Comparison of ENCODE assay signal across 8 cellular contexts in the genomic region with DNA sequence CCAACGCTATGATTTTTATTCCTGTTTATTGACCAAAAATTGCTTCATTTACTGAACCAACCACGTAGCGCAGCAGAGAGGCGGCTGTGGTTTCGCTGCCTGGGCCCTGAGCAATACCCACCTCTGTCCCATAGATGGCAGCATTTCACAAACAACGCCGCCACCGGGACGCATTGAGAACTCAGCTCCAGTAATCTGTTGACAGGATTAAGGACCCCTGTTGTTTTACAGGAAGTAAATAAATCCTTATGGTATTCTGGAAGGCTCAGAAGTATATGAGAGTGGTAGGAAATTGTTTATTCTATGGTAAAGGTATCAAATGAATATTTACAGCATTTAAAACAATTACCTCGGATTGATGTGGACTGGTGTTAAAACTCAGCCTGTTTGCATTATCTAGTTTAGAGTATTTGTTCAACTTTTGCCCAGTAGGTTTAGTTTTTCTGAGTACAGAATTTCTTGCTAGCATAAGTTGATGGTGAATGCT.
DNase-seq lines count a peak whose midpoint lies in the region; ATAC-seq and TF ChIP-seq lines count a peak whose summit lies in the region.

No MANE protein-coding gene starts in this region.

- TF ChIP-seq CTCF in BJ (IDR thresholded peaks at IDR 0.05; ENCODE audit: insufficient read depth, low read depth, low read length) (peak; percentile 95), colonic mucosa (IDR thresholded peaks at IDR 0.05) (peak; percentile 97), liver (IDR thresholded peaks at IDR 0.05; ENCODE audit: low read depth, low read length, missing input control) (peak; percentile 99)

- H3K9ac ChIP-seq in colonic mucosa (ENCODE audit: low read depth in 2 of 2, low read length in 2 of 2) (no peak overlapping the region), liver (ENCODE audit: low read depth in 1 of 2, low read length in 2 of 2) (no peak overlapping the region)

- H3K9me3 ChIP-seq in colonic mucosa (no peaks in the 10 kb centered on the region), liver (ENCODE audit: control insufficient read depth in 4 of 4, low read length in 3 of 4) (no peaks in the 10 kb centered on the region)

- CTCF ChIA-PET in BJ (lab: Yijun Ruan, JAX): interaction anchor here (0.6 to 2.7 kb wide), 32 partner anchors 8 to 1451 kb away, joined by 3 to 25 read pairs (median 4); a partner anchor contains a TSS

- POLR2A ChIA-PET in BJ (lab: Charles Lee): no interaction called here

- H3K27ac ChIP-seq in colonic mucosa (no peak overlapping the region), liver (ENCODE audit: low read depth in 1 of 2, low read length in 2 of 2) (peak overlapping the region in 1 of 2 donors; percentile 45)

- intact Hi-C loops in colonic mucosa (cut with DNase I): loop anchor here (5.0 to 10.0 kb wide), 2 partner anchors 429 to 1452 kb away; no protein-coding TSS in a partner anchor

- H3K4me3 ChIP-seq in BJ (ENCODE audit: low read depth, low read length) (0 out of 2 replicates have a peak overlapping the region, but pooled peaks have one; percentile 14), colonic mucosa (no peak overlapping the region), liver (ENCODE audit: low read depth in 1 of 3, low read length in 3 of 3) (peak overlapping the region; percentile 29 to 52 (median 44))

- H3K4me1 ChIP-seq in colonic mucosa: no peaks in the 10 kb centered on the region
- peaks cover 0 to 13% (median 4%) of the 10 kb centered on the region in 4 donors for H3K4me1 ChIP-seq in liver (ENCODE audit: control insufficient read depth in 4 of 4, insufficient read depth in 4 of 4, low read length in 3 of 4)

- 2% methylated on average over 10 of the region's 10 CpGs for WGBS in liver

- peak; percentile 95 for ATAC-seq in GM19043 (IDR thresholded peaks at IDR 0.05; ENCODE audit: low read depth, unreplicated experiment)
- peak; percentile 99 for ATAC-seq in HG03159 (IDR thresholded peaks at IDR 0.05; ENCODE audit: unreplicated experiment)
- ATAC-seq in activated CD4-positive, CD25-positive, alpha-beta regulatory T cell treated with anti-CD3 and anti-CD28 coated beads, Interleukin-2, amount 50 U/mL, for 24 hours: peak; percentile 56 to 72

- DNase-seq in BJ (ENCODE audit: low read depth) (peak; percentile 12), NCI-H345 (lab: John Stamatoyannopoulos, UW) (peak; percentile 42), colonic mucosa (peak; percentile 63)
- DNase-seq in stimulated activated CD4-positive, alpha-beta T cell treated with anti-CD3 and anti-CD28 coated beads, TNF-alpha, amount 100 ng/mL, for 4 hours (ENCODE audit: low read depth in 3 of 3): peak; percentile 5 to 9 (median 7)

- TF ChIP-seq RAD21 in liver (IDR thresholded peaks at IDR 0.05): peak; percentile 95 to 98

- H3K27me3 ChIP-seq in BJ (ENCODE audit: control insufficient read depth, insufficient read depth, low read length): no peaks in the 10 kb centered on the region
- no peaks in the 10 kb centered on the region for H3K27me3 ChIP-seq in colonic mucosa
- no peaks in the 10 kb centered on the region for H3K27me3 ChIP-seq in liver (ENCODE audit: control insufficient read depth in 4 of 4, insufficient read depth in 4 of 4, low read length in 3 of 4)

- H3K36me3 ChIP-seq in BJ (ENCODE audit: control insufficient read depth, insufficient read depth, low read length) (no peaks in the 10 kb centered on the region), colonic mucosa (no peaks in the 10 kb centered on the region), liver (ENCODE audit: control insufficient read depth in 4 of 4, insufficient read depth in 3 of 4, low read depth in 1 of 4, low read length in 3 of 4) (no peaks in the 10 kb centered on the region)

TF ChIP-seq in liver, 16 proteins besides CTCF, POLR2A, EP300 and RAD21:
- TF ChIP-seq EGR1 (IDR thresholded peaks at IDR 0.05; ENCODE audit: low read depth in 2 of 2): no peak
- peak; percentile 24 for TF ChIP-seq YY1 (IDR thresholded peaks at IDR 0.05)

Comparison
In these comparisons a context has a peak if more than half of its experiments do, and no peak if none do; other contexts are left out.
1. DNase-seq: peak in every context shown above with its lines; median percentile 63 in colonic mucosa; 42 in NCI-H345; 12 in BJ; 7 in stimulated activated CD4-positive, alpha-beta T cell treated with anti-CD3 and anti-CD28 coated beads, TNF-alpha, amount 100 ng/mL, for 4 hours.